In genomic region chr9:15552641-15553527, GRCh38 we compare ENCODE assay signal across 8 cellular contexts. TPM values are rescaled to one million over a fixed set of nuclear protein-coding genes. Genes with fewer than 3 reads are reported as not detected.
DNase-seq lines count a peak whose midpoint lies in the region; ATAC-seq and TF ChIP-seq lines count a peak whose summit lies in the region.

Gene CCDC171 (plus strand): TSS chr9:15553043. CDS start chr9:15564089, 11,046 bp downstream.

- H4K20me1 ChIP-seq in Loucy (ENCODE audit: insufficient read depth, low read length, poor library complexity, severe bottlenecking) (no peaks in the 10 kb centered on the region), neural cell (ENCODE audit: insufficient read depth) (no peaks in the 10 kb centered on the region)

- H3K4me3 ChIP-seq in H7 (ENCODE audit: insufficient read depth, low read depth, low read length), result peak within 1 kb of the TSS; percentile 48
- H3K4me3 ChIP-seq in Loucy (ENCODE audit: low read length, poor library complexity, severe bottlenecking), result peak within 1 kb of the TSS; percentile 88
- H3K4me3 ChIP-seq in RWPE2 (ENCODE audit: severe bottlenecking), result peak within 1 kb of the TSS; percentile 47
- peak within 1 kb of the TSS; percentile 74 for H3K4me3 ChIP-seq in neural cell (ENCODE audit: low read length)

- H3K9me2 ChIP-seq in Loucy (replicated peaks; ENCODE audit: low read depth, low read length) (no peaks in the 10 kb centered on the region), neural cell (ENCODE audit: insufficient read depth, low read length) (no peaks in the 10 kb centered on the region)

- peaks cover 6% of the 10 kb centered on the region; the same call in 1 of the 2 replicates for H3F3A ChIP-seq in Loucy (ENCODE audit: low read depth)
- peaks cover 12% of the 10 kb centered on the region for H3F3A ChIP-seq in neural cell (ENCODE audit: insufficient read depth, low read length, poor library complexity, severe bottlenecking)

- no peaks in the 10 kb centered on the region for H3K9me3 Mint-ChIP-seq in stimulated activated naive CD8-positive, alpha-beta T cell treated with anti-CD3 and anti-CD28 coated beads, Interleukin-15, amount 100 ng/mL, for 72 hours

- peak within 1 kb of the TSS; percentile 90 for H2AFZ ChIP-seq in Loucy (ENCODE audit: low read length)
- H2AFZ ChIP-seq in neural cell (ENCODE audit: low read depth, low read length), result peak within 1 kb of the TSS; percentile 78

- peak; percentile 97 for ATAC-seq in RWPE2 (ENCODE audit: low read depth)
- peak; percentile 88 for ATAC-seq in stimulated activated naive CD8-positive, alpha-beta T cell treated with anti-CD3 and anti-CD28 coated beads, Interleukin-15, amount 100 ng/mL, for 72 hours

- TF ChIP-seq RAD21 in neural cell (conservative IDR thresholded peaks at IDR 0.05), result no peak

- H3K27me3 ChIP-seq in H7 (ENCODE audit: control insufficient read depth, insufficient read depth, low read length), result no peaks in the 10 kb centered on the region; the same call in 1 of the 2 replicates
- H3K27me3 ChIP-seq in Loucy (ENCODE audit: insufficient read depth, low read length, poor library complexity, severe bottlenecking), result no peaks in the 10 kb centered on the region
- no peaks in the 10 kb centered on the region for H3K27me3 ChIP-seq in RWPE2 (ENCODE audit: insufficient read depth, poor library complexity, severe bottlenecking)
- no peaks in the 10 kb centered on the region for H3K27me3 ChIP-seq in neural cell (ENCODE audit: insufficient read depth, low read depth, low read length)

- H3K4me2 ChIP-seq in Loucy (ENCODE audit: low read depth, low read length, poor library complexity, severe bottlenecking), result peak within 1 kb of the TSS; percentile 84
- H3K4me2 ChIP-seq in neural cell (ENCODE audit: low read length), result peak within 1 kb of the TSS; percentile 87

- peak within 1 kb of the TSS; percentile 84 for H3K9ac ChIP-seq in Loucy (ENCODE audit: low read depth, low read length, poor library complexity, severe bottlenecking)
- H3K9ac ChIP-seq in neural cell (ENCODE audit: low read length), result peak within 1 kb of the TSS; percentile 95

- H3K79me2 ChIP-seq in Loucy (ENCODE audit: insufficient read depth, low read length), result peaks cover 17% of the 10 kb centered on the region
- no peaks in the 10 kb centered on the region for H3K79me2 ChIP-seq in neural cell (replicated peaks; ENCODE audit: insufficient read depth, low read length)

- in situ Hi-C loops in G401 (cut with HindIII; ENCODE audit: low sequenced_read_pairs), result no loop called here

- TF ChIP-seq CTCF in Loucy (conservative IDR thresholded peaks at IDR 0.05; ENCODE audit: low read length), result no peak
- TF ChIP-seq CTCF in RWPE2 (IDR thresholded peaks at IDR 0.05; ENCODE audit: poor library complexity, severe bottlenecking), result no peak
- TF ChIP-seq CTCF in neural cell (IDR thresholded peaks at IDR 0.05; ENCODE audit: poor library complexity, severe bottlenecking), result no peak

- peak within 1 kb of the TSS; percentile 96 to 98 for H3K4me3 Mint-ChIP-seq in stimulated activated naive CD8-positive, alpha-beta T cell treated with anti-CD3 and anti-CD28 coated beads, Interleukin-15, amount 100 ng/mL, for 72 hours

- H3K9me3 ChIP-seq in Loucy (ENCODE audit: insufficient read depth, low read depth, low read length) (no peaks in the 10 kb centered on the region), RWPE2 (ENCODE audit: severe bottlenecking) (no peaks in the 10 kb centered on the region), neural cell (ENCODE audit: low read length) (no peaks in the 10 kb centered on the region)

- no peak for TF ChIP-seq EP300 in neural cell (conservative IDR thresholded peaks at IDR 0.05; ENCODE audit: poor library complexity, severe bottlenecking)

- peaks cover 19% of the 10 kb centered on the region for H3K4me1 ChIP-seq in Loucy (ENCODE audit: insufficient read depth, low read length, poor library complexity, severe bottlenecking)
- H3K4me1 ChIP-seq in RWPE2 (ENCODE audit: insufficient read depth, poor library complexity, severe bottlenecking), result peaks cover 3% of the 10 kb centered on the region

- H3K27me3 Mint-ChIP-seq in stimulated activated naive CD8-positive, alpha-beta T cell treated with anti-CD3 and anti-CD28 coated beads, Interleukin-15, amount 100 ng/mL, for 72 hours, result no peaks in the 10 kb centered on the region

- DNase-seq in G401 (ENCODE audit: low spot score), result peak; percentile 96
- peak; percentile 96 for DNase-seq in H7
- peak; percentile 94 for DNase-seq in RWPE2 (ENCODE audit: low spot score)
- DNase-seq in activated effector memory CD4-positive, alpha-beta T cell treated with Interleukin-2 at 50 U/mL for 16 hours, result peak; percentile 77
- peak; percentile 96 for DNase-seq in fibroblast of the conjunctiva (ENCODE audit: low read depth)
- peak; percentile 82 to 88 for DNase-seq in stimulated activated naive CD8-positive, alpha-beta T cell treated with anti-CD3 and anti-CD28 coated beads, Interleukin-15, amount 100 ng/mL, for 72 hours

- H3K27ac Mint-ChIP-seq in stimulated activated naive CD8-positive, alpha-beta T cell treated with anti-CD3 and anti-CD28 coated beads, Interleukin-15, amount 100 ng/mL, for 72 hours, result peak within 1 kb of the TSS; percentile 90 to 97

- peaks cover 15% of the 10 kb centered on the region for H3K4me1 Mint-ChIP-seq in stimulated activated naive CD8-positive, alpha-beta T cell treated with anti-CD3 and anti-CD28 coated beads, Interleukin-15, amount 100 ng/mL, for 72 hours

- peak within 1 kb of the TSS; percentile 46 for H3K27ac ChIP-seq in RWPE2 (ENCODE audit: poor library complexity, severe bottlenecking)
- peak within 1 kb of the TSS; percentile 98 for H3K27ac ChIP-seq in neural cell (ENCODE audit: low read length)

- H3K36me3 ChIP-seq in H7 (replicated peaks; ENCODE audit: control insufficient read depth, insufficient read depth, low read length) (no peaks in the 10 kb centered on the region), Loucy (ENCODE audit: insufficient read depth, low read length) (no peaks in the 10 kb centered on the region), RWPE2 (ENCODE audit: low read depth) (no peaks in the 10 kb centered on the region), neural cell (ENCODE audit: insufficient read depth, low read length) (no peaks in the 10 kb centered on the region)

TF ChIP-seq in neural cell, 6 proteins besides CTCF, POLR2A, EP300 and RAD21:
- TF ChIP-seq REST (IDR thresholded peaks at IDR 0.05; ENCODE audit: borderline replicate concordance) (peak; percentile 91), POLR2AphosphoS5 (IDR thresholded peaks at IDR 0.05) (peak; percentile 98), TAF1 (IDR thresholded peaks at IDR 0.05; ENCODE audit: low read depth) (no peak), EZH2 (IDR thresholded peaks at IDR 0.05; ENCODE audit: borderline replicate concordance, insufficient read depth, low read length, poor library complexity, severe bottlenecking) (no peak), MXI1 (conservative IDR thresholded peaks at IDR 0.05; ENCODE audit: poor library complexity, severe bottlenecking) (peak; percentile 84), SMC3 (conservative IDR thresholded peaks at IDR 0.05; ENCODE audit: poor library complexity) (no peak)

RNA-seq across cellular contexts. Expression of gene CCDC171, which starts in this region (rescaled TPM):
- 0.55 and 2.4 TPM in 2 replicates for total RNA-seq in G401 (2014; rRNA removed; shearing (Covaris generic))
- 1.1 and 2.7 TPM in 2 replicates for total RNA-seq in H7 (2014; rRNA removed; shearing (Covaris generic))
- 9.1 and 15.8 TPM in 2 replicates for polyA plus RNA-seq in neural cell
- 34.3 and 37.3 TPM in 2 replicates for polyA minus RNA-seq in neural cell

Comparison
In these comparisons a context has a peak if more than half of its experiments do, and no peak if none do; other contexts are left out.
1. Peak in every context shown above with its lines: DNase-seq, ATAC-seq, H3K4me3 ChIP-seq and H3K27ac ChIP-seq.